Comparison of ENCODE assay signal across 32 cellular contexts in the genomic region with DNA sequence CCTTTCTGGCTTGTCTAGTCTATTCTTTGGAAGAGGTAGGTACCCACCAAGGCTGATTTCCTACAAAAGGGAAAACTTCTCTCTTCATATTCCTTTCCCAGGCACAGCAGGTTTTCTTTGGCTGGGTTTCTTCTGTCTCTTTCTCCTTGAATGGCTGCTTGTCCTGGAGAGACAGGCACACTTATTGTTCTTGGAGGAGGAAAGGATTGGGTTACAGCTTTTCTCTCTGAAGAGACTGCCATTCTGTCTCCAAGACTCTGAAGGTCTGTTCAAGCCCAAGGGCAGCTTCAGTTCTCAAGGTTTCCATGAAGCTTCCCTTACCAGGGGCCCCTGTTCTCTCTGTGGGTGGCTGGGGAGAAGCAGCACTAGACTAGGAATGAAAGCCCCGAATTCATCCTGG. TPM values are rescaled to one million over a fixed set of nuclear protein-coding genes. Genes with fewer than 3 reads are reported as not detected.
DNase-seq lines count a peak whose midpoint lies in the region; ATAC-seq and TF ChIP-seq lines count a peak whose summit lies in the region.
"Had no signal": no experiment of that assay in that cellular context is flagged by ENCODE, and none has a peak within 500 bp of the region (broad histone marks: within the 10 kb centered on the region; RNA-seq: fewer than 3 reads in every experiment).

No MANE protein-coding gene starts in this region.

- no peak overlapping the region for H3K27ac Mint-ChIP-seq in activated naive CD4-positive, alpha-beta T cell treated with anti-CD3 and anti-CD28 coated beads for 36 hours
- H3K27ac Mint-ChIP-seq: activated CD8-positive, alpha-beta memory T cell treated with anti-CD3 and anti-CD28 coated beads, Interleukin-2, amount 10 ng/mL, durations not matched to agents 7 days and 5 days; CD8-positive, alpha-beta T cell; endodermal cell; naive thymus-derived CD8-positive, alpha-beta T cell; stimulated activated memory B cell treated with anti-CD40 and anti-IgM and Interleukin-4, amounts not matched to agents 10 μg/mL and 1 μg/mL and 100 μg/mL, for 72 hours had no signal

- CTCF ChIA-PET in activated naive CD4-positive, alpha-beta T cell treated with anti-CD3 and anti-CD28 coated beads for 36 hours (lab: Charles Lee): interaction anchor here (0.5 kb wide), 1 partner anchor 762 kb away, joined by 3 read pairs; no protein-coding TSS in a partner anchor

- H3K4me3 ChIP-seq in DND-41 (ENCODE audit: low read depth in 1 of 2, low read length in 2 of 2): no peak overlapping the region
- no peak overlapping the region for H3K4me3 ChIP-seq in subcutaneous abdominal adipose tissue (ENCODE audit: low read depth in 1 of 5, low read length in 5 of 5)
- H3K4me3 ChIP-seq: heart right ventricle, ovary had no signal

- DNase-seq in DND-41 (no peak), SK-MEL-5 (ENCODE audit: low read depth, low spot score) (peak; percentile 96), left kidney (ENCODE audit: low read depth, low spot score) (peak; percentile 49), Right ventricle myocardium superior (no peak)
- no peak for DNase-seq in activated naive CD4-positive, alpha-beta T cell treated with anti-CD3 and anti-CD28 coated beads for 36 hours
- DNase-seq: activated CD4-positive, alpha-beta T cell treated with anti-CD3 and anti-CD28 coated beads, Interleukin-2, amount 50 U/mL, for 4 hours; activated CD8-positive, alpha-beta memory T cell treated with anti-CD3 and anti-CD28 coated beads, Interleukin-2, amount 10 ng/mL, durations not matched to agents 7 days and 5 days; activated gamma-delta T cell treated with Interleukin-2 at 50 U/mL for 16 hours; activated T-cell treated with anti-CD3 and anti-CD28 coated beads, Interleukin-2, amount 50 U/mL, for 4 hours; BE2C; CD8-positive, alpha-beta T cell; dermis blood vessel endothelial cell; endodermal cell; foreskin fibroblast; H7; heart right ventricle; Karpas-422; kidney; naive thymus-derived CD8-positive, alpha-beta T cell; NCI-H1436; NCI-H748 treated with DMSO at 0.1 percent for 48 hours; ovary; SHP77 treated with DMSO at 0.1 percent for 48 hours; substantia nigra; T-helper 1 cell had no signal

- no peak overlapping the region for H3K4me2 ChIP-seq in DND-41 (ENCODE audit: insufficient read depth, low read length)

- no peaks in the 10 kb centered on the region for H3K36me3 Mint-ChIP-seq in activated naive CD4-positive, alpha-beta T cell treated with anti-CD3 and anti-CD28 coated beads for 36 hours (ENCODE audit: low read depth)
- H3K36me3 Mint-ChIP-seq: activated CD8-positive, alpha-beta memory T cell treated with anti-CD3 and anti-CD28 coated beads, Interleukin-2, amount 10 ng/mL, durations not matched to agents 7 days and 5 days; CD8-positive, alpha-beta T cell; naive thymus-derived CD8-positive, alpha-beta T cell; stimulated activated memory B cell treated with anti-CD40 and anti-IgM and Interleukin-4, amounts not matched to agents 10 μg/mL and 1 μg/mL and 100 μg/mL, for 72 hours had no signal

- H2AFZ ChIP-seq in DND-41 (ENCODE audit: low read depth, low read length): peak overlapping the region; percentile 33; the same call in 1 of the 2 replicates

- in situ Hi-C loops in SK-MEL-5 (cut with HindIII; ENCODE audit: low pct_unique_long_range_greater_than_20kb, low sequenced_read_pairs): loop anchor here (10.0 kb wide), 1 partner anchor 46 kb away; no protein-coding TSS in a partner anchor

- peaks cover 44% of the 10 kb centered on the region for H3K4me1 ChIP-seq in DND-41 (ENCODE audit: insufficient read depth, low read length)
- H3K4me1 ChIP-seq in subcutaneous abdominal adipose tissue (ENCODE audit: control insufficient read depth in 5 of 5, insufficient read depth in 5 of 5, low read length in 5 of 5): peaks cover 3 to 25% (median 10%) of the 10 kb centered on the region in 5 donors

- no peak for ATAC-seq in DND-41 (ENCODE audit: insufficient read depth, low read depth)
- no peak for ATAC-seq in HG03432 (IDR thresholded peaks at IDR 0.05; ENCODE audit: unreplicated experiment)
- no peak for ATAC-seq in Right ventricle myocardium superior (ENCODE audit: poor library complexity)
- ATAC-seq: activated CD8-positive, alpha-beta memory T cell treated with anti-CD3 and anti-CD28 coated beads, Interleukin-2, amount 10 ng/mL, durations not matched to agents 7 days and 5 days; activated T-cell treated with anti-CD3 and anti-CD28 coated beads, Interleukin-2, amount 50 U/mL, for 4 hours; CD8-positive, alpha-beta T cell; esophagus mucosa; heart right ventricle; HepG2; naive thymus-derived CD8-positive, alpha-beta T cell; stimulated activated memory B cell treated with anti-CD40 and anti-IgM and Interleukin-4, amounts not matched to agents 10 μg/mL and 1 μg/mL and 100 μg/mL, for 72 hours had no signal

- H3K79me2 ChIP-seq in DND-41 (ENCODE audit: insufficient read depth, low read length): no peaks in the 10 kb centered on the region

- H3K27ac ChIP-seq in DND-41 (ENCODE audit: low read length) (no peak overlapping the region), subcutaneous abdominal adipose tissue (ENCODE audit: low read depth, low read length) (peak overlapping the region; percentile 28)
- H3K27ac ChIP-seq: heart right ventricle, ovary had no signal

- TF ChIP-seq CTCF in DND-41 (IDR thresholded peaks at IDR 0.05; ENCODE audit: borderline replicate concordance, extremely low read depth, low read length, poor library complexity, severe bottlenecking): no peak

- intact Hi-C loops in activated naive CD4-positive, alpha-beta T cell treated with anti-CD3 and anti-CD28 coated beads for 36 hours (cut with micrococcal nuclease): no loop called here
- intact Hi-C loops in Right ventricle myocardium superior (cut with DNase I): no loop called here

- peaks cover 4% of the 10 kb centered on the region for H3K27me3 Mint-ChIP-seq in activated naive CD4-positive, alpha-beta T cell treated with anti-CD3 and anti-CD28 coated beads for 36 hours (ENCODE audit: low read depth)

- no peaks in the 10 kb centered on the region for H4K20me1 ChIP-seq in DND-41 (ENCODE audit: insufficient read depth, low read length)

- H3K9me3 ChIP-seq in DND-41 (ENCODE audit: insufficient read depth, low read length, severe bottlenecking): no peaks in the 10 kb centered on the region
- H3K9me3 ChIP-seq in subcutaneous abdominal adipose tissue (ENCODE audit: control insufficient read depth in 5 of 5, low read length in 5 of 5): no peaks in the 10 kb centered on the region
- H3K9me3 ChIP-seq: BE2C, heart right ventricle, ovary had no signal

- H3K9ac ChIP-seq in DND-41 (ENCODE audit: low read depth, low read length) (no peak overlapping the region), subcutaneous abdominal adipose tissue (ENCODE audit: low read length in 5 of 5) (no peak overlapping the region)

- H3K4me1 Mint-ChIP-seq in activated naive CD4-positive, alpha-beta T cell treated with anti-CD3 and anti-CD28 coated beads for 36 hours (ENCODE audit: low read depth): peaks cover 8% of the 10 kb centered on the region
- H3K4me1 Mint-ChIP-seq: activated CD8-positive, alpha-beta memory T cell treated with anti-CD3 and anti-CD28 coated beads, Interleukin-2, amount 10 ng/mL, durations not matched to agents 7 days and 5 days; central memory CD8-positive, alpha-beta T cell; endodermal cell; stimulated activated memory B cell treated with anti-CD40 and anti-IgM and Interleukin-4, amounts not matched to agents 10 μg/mL and 1 μg/mL and 100 μg/mL, for 72 hours had no signal

- H3K36me3 ChIP-seq in DND-41 (ENCODE audit: insufficient read depth, low read length) (no peaks in the 10 kb centered on the region), subcutaneous abdominal adipose tissue (ENCODE audit: control insufficient read depth in 5 of 5, insufficient read depth in 5 of 5, low read length in 5 of 5) (no peaks in the 10 kb centered on the region)
- H3K36me3 ChIP-seq: BE2C, heart right ventricle, ovary had no signal

- H3K27me3 ChIP-seq in DND-41 (ENCODE audit: insufficient read depth, low read length, poor library complexity) (no peaks in the 10 kb centered on the region), subcutaneous abdominal adipose tissue (ENCODE audit: control insufficient read depth in 5 of 5, insufficient read depth in 4 of 5, low read length in 5 of 5) (no peaks in the 10 kb centered on the region)
- H3K27me3 ChIP-seq: BE2C, heart right ventricle, ovary had no signal

- H3K4me3 Mint-ChIP-seq in activated naive CD4-positive, alpha-beta T cell treated with anti-CD3 and anti-CD28 coated beads for 36 hours: no peak overlapping the region
- H3K4me3 Mint-ChIP-seq: activated CD8-positive, alpha-beta memory T cell treated with anti-CD3 and anti-CD28 coated beads, Interleukin-2, amount 10 ng/mL, durations not matched to agents 7 days and 5 days; activated T-cell treated with anti-CD3 and anti-CD28 coated beads, Interleukin-2, amount 50 U/mL, for 4 hours; CD8-positive, alpha-beta T cell; central memory CD8-positive, alpha-beta T cell; endodermal cell; naive thymus-derived CD8-positive, alpha-beta T cell; stimulated activated memory B cell treated with anti-CD40 and anti-IgM and Interleukin-4, amounts not matched to agents 10 μg/mL and 1 μg/mL and 100 μg/mL, for 72 hours had no signal

- no peaks in the 10 kb centered on the region for H3K9me3 Mint-ChIP-seq in activated naive CD4-positive, alpha-beta T cell treated with anti-CD3 and anti-CD28 coated beads for 36 hours
- H3K9me3 Mint-ChIP-seq: activated T-cell treated with anti-CD3 and anti-CD28 coated beads, Interleukin-2, amount 50 U/mL, for 4 hours; CD8-positive, alpha-beta T cell; central memory CD8-positive, alpha-beta T cell; endodermal cell; naive thymus-derived CD8-positive, alpha-beta T cell; stimulated activated memory B cell treated with anti-CD40 and anti-IgM and Interleukin-4, amounts not matched to agents 10 μg/mL and 1 μg/mL and 100 μg/mL, for 72 hours had no signal

RNA-seq across cellular contexts. Expression of a gene that starts 33.9 kb away (rescaled TPM):
- total RNA-seq in SK-MEL-5 (2014; rRNA removed; shearing (Covaris generic)): 0.11 and 0.13 TPM in 2 replicates
- polyA plus RNA-seq in SK-MEL-5 (2015; cell fraction: cytosol; rRNA removed): 0.12 TPM in 1 of 2 replicates, not detected in the other
- 0.52 and 0.61 TPM in 2 replicates for polyA plus RNA-seq in SK-MEL-5 (2015; cell fraction: nucleus; rRNA removed)
- total RNA-seq in activated naive CD4-positive, alpha-beta T cell treated with anti-CD3 and anti-CD28 coated beads for 36 hours: not detected
- not detected for total RNA-seq in Right ventricle myocardium superior
- total RNA-seq: activated CD8-positive, alpha-beta memory T cell treated with anti-CD3 and anti-CD28 coated beads, Interleukin-2, amount 10 ng/mL, durations not matched to agents 7 days and 5 days; activated T-cell treated with anti-CD3 and anti-CD28 coated beads, Interleukin-2, amount 50 U/mL, for 4 hours; CD8-positive, alpha-beta T cell; endodermal cell; esophagus mucosa; H7; heart right ventricle; HepG2; naive thymus-derived CD8-positive, alpha-beta T cell; urinary bladder had no signal
- polyA plus RNA-seq: heart right ventricle; HepG2; naive thymus-derived CD8-positive, alpha-beta T cell; ovary; urinary bladder had no signal

Comparison
In these comparisons a context has a peak if more than half of its experiments do, and no peak if none do; other contexts are left out.
1. DNase-seq: peak in SK-MEL-5 (single experiment) and left kidney (single experiment); none in DND-41 (single experiment), activated naive CD4-positive, alpha-beta T cell treated with anti-CD3 and anti-CD28 coated beads for 36 hours (single experiment) and Right ventricle myocardium superior (single experiment).